ENCODE assay signal across 1 cellular context in genomic region chrY:3019584-3019983, GRCh38.
TF ChIP-seq lines count a peak whose summit lies in the region.

No MANE protein-coding gene starts in this region.

TF ChIP-seq in GM23338, 12 proteins besides CTCF, POLR2A, EP300 and RAD21 (continued from another document):
- no peak for TF ChIP-seq REST (IDR thresholded peaks at IDR 0.05; ENCODE audit: unreplicated experiment)
- TF ChIP-seq JUNB (IDR thresholded peaks at IDR 0.05; ENCODE audit: unreplicated experiment), result no peak
- no peak for TF ChIP-seq ETS1 (IDR thresholded peaks at IDR 0.05)
- no peak for TF ChIP-seq POLR2AphosphoS5 (IDR thresholded peaks at IDR 0.05; ENCODE audit: low read depth)
- no peak for TF ChIP-seq ZNF114 (CRISPR knock-in tag; IDR thresholded peaks at IDR 0.05)
- no peak for TF ChIP-seq EZH2 (IDR thresholded peaks at IDR 0.05; ENCODE audit: low read depth, unreplicated experiment)
- no peak for TF ChIP-seq NANOG (IDR thresholded peaks at IDR 0.05; ENCODE audit: borderline replicate concordance)
- TF ChIP-seq EZH2phosphoT487 (IDR thresholded peaks at IDR 0.05; ENCODE audit: unreplicated experiment), result no peak
- no peak for TF ChIP-seq ZNF462 (CRISPR knock-in tag; IDR thresholded peaks at IDR 0.05)
- no peak for TF ChIP-seq CREB1 (CRISPR knock-in tag; IDR thresholded peaks at IDR 0.05; ENCODE audit: low read depth)
